In genomic region chr10:79004311-79004710, GRCh38 we compare ENCODE assay signal across 22 cellular contexts.
DNase-seq lines count a peak whose midpoint lies in the region; ATAC-seq, FAIRE-seq and TF ChIP-seq lines count a peak whose summit lies in the region.
"Had no signal": no experiment of that assay in that cellular context is flagged by ENCODE, and none has a peak within 500 bp of the region (broad histone marks: within the 10 kb centered on the region; RNA-seq: fewer than 3 reads in every experiment).

No MANE protein-coding gene starts in this region.

- no peak overlapping the region for H3K27ac Mint-ChIP-seq in activated naive CD8-positive, alpha-beta T cell treated with anti-CD3 and anti-CD28 coated beads, Interleukin-2, amount 50 U/mL, for 24 hours
- H3K27ac Mint-ChIP-seq in activated naive CD8-positive, alpha-beta T cell treated with anti-CD3 and anti-CD28 coated beads for 36 hours, result no peak overlapping the region

- H3K4me1 ChIP-seq in thyroid gland (peaks cover 44 to 57% of the 10 kb centered on the region in 2 donors), right lobe of liver (peaks cover 0 to 5% (median 0%) of the 10 kb centered on the region in 4 donors)

- TF ChIP-seq CTCF in bronchial epithelial cell (IDR thresholded peaks at IDR 0.05; ENCODE audit: insufficient read depth, low read length, severe bottlenecking), result no peak
- no peak for TF ChIP-seq CTCF in thyroid gland (IDR thresholded peaks at IDR 0.05)
- TF ChIP-seq CTCF in right lobe of liver (IDR thresholded peaks at IDR 0.05), result no peak

- FAIRE-seq in bronchial epithelial cell (lab: Jason Lieb, UNC), result no peak
- FAIRE-seq: H54 had no signal

- no peaks in the 10 kb centered on the region for H3K9me3 ChIP-seq in thyroid gland
- no peaks in the 10 kb centered on the region for H3K9me3 ChIP-seq in right lobe of liver

- H3K4me1 Mint-ChIP-seq in activated naive CD8-positive, alpha-beta T cell treated with anti-CD3 and anti-CD28 coated beads, Interleukin-2, amount 50 U/mL, for 24 hours, result peaks cover 7% of the 10 kb centered on the region
- peaks cover 12% of the 10 kb centered on the region for H3K4me1 Mint-ChIP-seq in activated naive CD8-positive, alpha-beta T cell treated with anti-CD3 and anti-CD28 coated beads for 36 hours

- WGBS in thyroid gland, 2 donors, result 54 to 65% methylated on average over 5 of the region's 5 CpGs
- 73% methylated on average over 5 of the region's 5 CpGs for WGBS in right lobe of liver (ENCODE audit: insufficient coverage, low coverage, low lambda C conversion rate, missing lambda C conversion rate)

- no peak overlapping the region for H3K4me3 Mint-ChIP-seq in activated naive CD8-positive, alpha-beta T cell treated with anti-CD3 and anti-CD28 coated beads, Interleukin-2, amount 50 U/mL, for 24 hours
- H3K4me3 Mint-ChIP-seq in activated naive CD8-positive, alpha-beta T cell treated with anti-CD3 and anti-CD28 coated beads for 36 hours, result no peak overlapping the region

- no peak for DNase-seq in activated naive CD8-positive, alpha-beta T cell treated with anti-CD3 and anti-CD28 coated beads, Interleukin-2, amount 50 U/mL, for 24 hours
- DNase-seq in activated naive CD8-positive, alpha-beta T cell treated with anti-CD3 and anti-CD28 coated beads for 36 hours, result no peak
- peak; percentile 18 for DNase-seq in bronchial epithelial cell (ENCODE audit: low read depth)
- peak; percentile 63 for DNase-seq in kidney tubule cell (ENCODE audit: low spot score)
- peak; percentile 38 to 56 for DNase-seq in thyroid gland
- no peak for DNase-seq in right lobe of liver
- DNase-seq in stimulated activated CD8-positive, alpha-beta memory T cell treated with anti-CD3 and anti-CD28 coated beads, Interleukin-4, amount 100 ng/mL, for 48 hours, result no peak
- DNase-seq: AML-193; EL; GF-D8; KG1; NCI-H1092; NCI-H1436; NCI-H187 treated with DMSO at 0.1 percent for 48 hours; NCI-H2107; NCI-H446 treated with DMSO at 0.1 percent for 48 hours; NK-92 treated with Interleukin-12 subunit alpha and Interleukin-12 subunit beta, amount 100 ng/mL, for 24 hours had no signal

- H3K27me3 ChIP-seq in bronchial epithelial cell (ENCODE audit: control insufficient read depth, insufficient read depth, low read length), result peaks cover 12% of the 10 kb centered on the region
- no peaks in the 10 kb centered on the region for H3K27me3 ChIP-seq in thyroid gland
- H3K27me3 ChIP-seq in right lobe of liver, result no peaks in the 10 kb centered on the region

- no peak for TF ChIP-seq POLR2A in thyroid gland (IDR thresholded peaks at IDR 0.05)
- TF ChIP-seq POLR2A in right lobe of liver (IDR thresholded peaks at IDR 0.05), result no peak

- H3K27ac ChIP-seq in thyroid gland (peak overlapping the region; percentile 87 to 91 (median 89)), right lobe of liver (no peak overlapping the region)
- H3K27ac ChIP-seq: C4-2B had no signal

- peak; percentile 15 for ATAC-seq in activated naive CD8-positive, alpha-beta T cell treated with anti-CD3 and anti-CD28 coated beads, Interleukin-2, amount 50 U/mL, for 24 hours
- no peak for ATAC-seq in right lobe of liver
- ATAC-seq in GM18520 (IDR thresholded peaks at IDR 0.05; ENCODE audit: unreplicated experiment), result no peak
- ATAC-seq: Panc1, SK-N-SH treated with all-trans-retinoic acid at 6 μM for 48 hours had no signal

- intact Hi-C loops in thyroid gland (cut with DNase I), result no loop called here
- intact Hi-C loops in right lobe of liver (cut with DNase I), result no loop called here

- H3K4me3 ChIP-seq in bronchial epithelial cell (ENCODE audit: low read depth, low read length) (no peak overlapping the region), thyroid gland (replicated peaks in 1 of 3) (no peak overlapping the region), right lobe of liver (no peak overlapping the region)

- peaks cover 2% of the 10 kb centered on the region for H3K27me3 Mint-ChIP-seq in activated naive CD8-positive, alpha-beta T cell treated with anti-CD3 and anti-CD28 coated beads, Interleukin-2, amount 50 U/mL, for 24 hours
- H3K27me3 Mint-ChIP-seq in activated naive CD8-positive, alpha-beta T cell treated with anti-CD3 and anti-CD28 coated beads for 36 hours, result no peaks in the 10 kb centered on the region

- no peaks in the 10 kb centered on the region for H3K36me3 Mint-ChIP-seq in activated naive CD8-positive, alpha-beta T cell treated with anti-CD3 and anti-CD28 coated beads, Interleukin-2, amount 50 U/mL, for 24 hours (ENCODE audit: low read depth)
- H3K36me3 Mint-ChIP-seq in activated naive CD8-positive, alpha-beta T cell treated with anti-CD3 and anti-CD28 coated beads for 36 hours, result no peaks in the 10 kb centered on the region

- H3K9me3 Mint-ChIP-seq in activated naive CD8-positive, alpha-beta T cell treated with anti-CD3 and anti-CD28 coated beads, Interleukin-2, amount 50 U/mL, for 24 hours, result no peaks in the 10 kb centered on the region
- H3K9me3 Mint-ChIP-seq in activated naive CD8-positive, alpha-beta T cell treated with anti-CD3 and anti-CD28 coated beads for 36 hours, result no peaks in the 10 kb centered on the region

- no peaks in the 10 kb centered on the region for H3K36me3 ChIP-seq in bronchial epithelial cell (ENCODE audit: control insufficient read depth, insufficient read depth, low read length)
- H3K36me3 ChIP-seq in thyroid gland, result no peaks in the 10 kb centered on the region
- H3K36me3 ChIP-seq in right lobe of liver, result no peaks in the 10 kb centered on the region

Comparison
In these comparisons a context has a peak if more than half of its experiments do, and no peak if none do; other contexts are left out.
1. DNase-seq: peak in bronchial epithelial cell (single experiment), kidney tubule cell (single experiment) and thyroid gland (2 of 2); none in activated naive CD8-positive, alpha-beta T cell treated with anti-CD3 and anti-CD28 coated beads, Interleukin-2, amount 50 U/mL, for 24 hours (single experiment), activated naive CD8-positive, alpha-beta T cell treated with anti-CD3 and anti-CD28 coated beads for 36 hours (single experiment), right lobe of liver (0 of 3) and stimulated activated CD8-positive, alpha-beta memory T cell treated with anti-CD3 and anti-CD28 coated beads, Interleukin-4, amount 100 ng/mL, for 48 hours (single experiment).
2. H3K27ac ChIP-seq: peak in thyroid gland (3 of 3); none in right lobe of liver (0 of 3).